ENCODE assay signal across 8 cellular contexts in the genomic region with DNA sequence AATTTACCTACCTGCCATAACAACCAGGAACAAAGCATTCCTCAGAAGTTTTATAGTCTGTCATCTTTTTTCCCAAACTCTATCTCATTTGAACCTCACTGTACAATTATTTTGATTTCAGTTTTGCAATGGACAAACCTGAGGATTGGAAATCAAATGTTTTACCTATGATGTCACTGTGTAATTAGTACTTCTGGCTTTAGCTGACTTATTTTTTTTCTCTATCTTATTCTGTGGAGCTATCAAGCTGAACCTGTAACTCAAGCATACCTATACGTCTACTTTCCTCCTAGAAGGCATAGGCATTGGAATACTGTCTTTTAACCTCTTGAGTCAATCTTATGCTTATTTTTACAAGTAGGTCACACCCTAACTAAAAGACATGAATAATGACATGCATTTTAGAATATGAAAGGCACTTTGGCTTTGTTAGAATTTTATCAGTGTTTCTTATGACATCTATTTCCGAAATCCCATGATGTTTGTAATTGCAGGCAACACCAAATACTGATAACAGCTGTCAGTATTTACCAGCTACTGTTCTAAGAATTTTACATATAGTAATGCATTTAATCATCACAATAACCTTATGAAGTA. TPM values are rescaled to one million over a fixed set of nuclear protein-coding genes. Genes with fewer than 3 reads are reported as not detected.
"Had no signal": no experiment of that assay in that cellular context is flagged by ENCODE, and none has a peak within 500 bp of the region (broad histone marks: within the 10 kb centered on the region; RNA-seq: fewer than 3 reads in every experiment).

No MANE protein-coding gene starts in this region.

- ATAC-seq: HepG2, K562 had no signal

- H3K27ac ChIP-seq: HL-60 had no signal

- H3K36me3 Mint-ChIP-seq: IgD-negative memory B cell had no signal

- H3K27me3 Mint-ChIP-seq: IgD-negative memory B cell had no signal

- DNase-seq: IMR-90, KBM-7, KG1 had no signal

- H3K4me3 ChIP-seq: K562 had no signal

- H3K9me3 Mint-ChIP-seq: IgD-negative memory B cell had no signal

- H3K4me3 Mint-ChIP-seq: IgD-negative memory B cell had no signal

- FAIRE-seq: HepG2, HTR-8/SVneo, K562 had no signal

- H3K27ac Mint-ChIP-seq: IgD-negative memory B cell had no signal

RNA-seq across cellular contexts. Expression of a gene that starts 21.5 kb away (rescaled TPM):
- total RNA-seq: HepG2, IMR-90, K562 had no signal
